20 cellular contexts compared by ENCODE assay signal in genomic region chr20:35626386-35627001, GRCh38. TPM values are rescaled to one million over a fixed set of nuclear protein-coding genes. Genes with fewer than 3 reads are reported as not detected.
DNase-seq lines count a peak whose midpoint lies in the region; ATAC-seq, FAIRE-seq and TF ChIP-seq lines count a peak whose summit lies in the region.
"Had no signal": no experiment of that assay in that cellular context is flagged by ENCODE, and none has a peak within 500 bp of the region (broad histone marks: within the 10 kb centered on the region; RNA-seq: fewer than 3 reads in every experiment).

No MANE protein-coding gene starts in this region.

- CTCF ChIA-PET in HEK293 (lab: Yijun Ruan, JAX) (interaction anchor here (0.8 kb wide), 1 partner anchor 116 kb away, joined by 3 read pairs; no protein-coding TSS in a partner anchor), GM12878 (lab: Yijun Ruan, JAX) (no interaction called here)

- POLR2A ChIA-PET in HEK293 (lab: Yijun Ruan, JAX) = interaction anchor here (0.7 kb wide), 1 partner anchor 60 kb away, joined by 6 read pairs; no protein-coding TSS in a partner anchor
- POLR2A ChIA-PET in GM12878 (lab: Charles Lee) = no interaction called here

- in situ Hi-C loops in GM12878 (cut with MboI) = no loop called here

- peaks cover 2% of the 10 kb centered on the region for H3K27me3 Mint-ChIP-seq in GM23338 (ENCODE audit: insufficient read depth, low read depth, poor library complexity)

- H3K36me3 ChIP-seq in GM23338 (ENCODE audit: insufficient read depth) (peaks cover 33% of the 10 kb centered on the region), HEK293 (ENCODE audit: control insufficient read depth in 2 of 2, insufficient read depth in 1 of 2, low read length in 2 of 2) (peaks cover 24 to 64% of the 10 kb centered on the region in 2 experiments), GM12878 (ENCODE audit: control insufficient read depth in 2 of 2, insufficient read depth in 2 of 2, low read length in 1 of 2) (peaks cover 14 to 29% of the 10 kb centered on the region in 2 experiments)

- TF ChIP-seq CTCF in GM23338 (conservative IDR thresholded peaks at IDR 0.05; ENCODE audit: low read depth in 2 of 2) (no peak), HEK293 (tag by site-specific recombination; IDR thresholded peaks at IDR 0.05) (no peak), GM12878 (IDR thresholded peaks at IDR 0.05 in 2 of 3, conservative IDR thresholded peaks at IDR 0.05 in 1 of 3; ENCODE audit: control insufficient read depth in 2 of 3, extremely low read depth in 1 of 3, insufficient read depth in 1 of 3, low read depth in 3 of 3, low read length in 3 of 3) (no peak)

- H3F3A ChIP-seq in GM23338 (replicated peaks; ENCODE audit: low read depth) = peaks cover 8% of the 10 kb centered on the region; the same call in 1 of the 2 replicates

- TF ChIP-seq EP300 in GM12878 (IDR thresholded peaks at IDR 0.05; ENCODE audit: borderline replicate concordance in 1 of 2, control insufficient read depth in 1 of 2, low read depth in 2 of 2, low read length in 2 of 2) = no peak

- peaks cover 52% of the 10 kb centered on the region for H3K36me3 Mint-ChIP-seq in GM23338 (ENCODE audit: low read depth)

- H3K4me1 ChIP-seq in GM23338 (ENCODE audit: insufficient read depth) (no peaks in the 10 kb centered on the region), HEK293 (ENCODE audit: control insufficient read depth, insufficient read depth, low read length) (no peaks in the 10 kb centered on the region), GM12878 (ENCODE audit: control insufficient read depth, insufficient read depth, low read length) (no peaks in the 10 kb centered on the region)
- H3K4me1 ChIP-seq: right atrium auricular region, tibial artery had no signal

- FAIRE-seq in GM12878 (lab: Jason Lieb, UNC) = no peak
- FAIRE-seq: astrocyte had no signal

- no peaks in the 10 kb centered on the region for H3K9me3 ChIP-seq in HEK293 (ENCODE audit: control insufficient read depth, insufficient read depth, low read depth, low read length)
- H3K9me3 ChIP-seq in GM12878 (replicated peaks; ENCODE audit: control insufficient read depth, insufficient read depth, low read length) = no peaks in the 10 kb centered on the region
- H3K9me3 ChIP-seq: right atrium auricular region, tibial artery had no signal

- SMC1A ChIA-PET in GM12878 (lab: Charles Lee; ENCODE audit: uncharacterized antibody, unreplicated experiment) = no interaction called here

- H3K27ac ChIP-seq in GM23338 (ENCODE audit: low read depth) (no peak overlapping the region), HEK293 (ENCODE audit: extremely low read depth, low read depth, low read length) (no peak overlapping the region), GM12878 (ENCODE audit: control insufficient read depth, insufficient read depth) (no peak overlapping the region)
- H3K27ac ChIP-seq: GM23248, right atrium auricular region, tibial artery had no signal

- 0 out of 2 replicates have a peak overlapping the region, but pooled peaks have one; percentile 56 for H3K27ac Mint-ChIP-seq in GM23338

- no peak overlapping the region for H3K4me2 ChIP-seq in GM23338
- no peak overlapping the region for H3K4me2 ChIP-seq in GM12878 (ENCODE audit: control insufficient read depth, insufficient read depth)

- WGBS in GM12878 (ENCODE audit: insufficient coverage, insufficient replicate concordance, low lambda C conversion rate, missing lambda C conversion rate) = 98% methylated on average over 11 of the region's 13 CpGs

- H2AFZ ChIP-seq in GM23338 (no peak overlapping the region), GM12878 (ENCODE audit: control insufficient read depth, low read depth, low read length) (no peak overlapping the region)
- H2AFZ ChIP-seq: GM23248 had no signal

- intact Hi-C loops in GM12878 (cut with micrococcal nuclease; ENCODE audit: unreplicated experiment) = no loop called here

- TF ChIP-seq POLR2A in GM12878 (IDR thresholded peaks at IDR 0.05; ENCODE audit: low read depth, low read length) = no peak

- no peak overlapping the region for H3K4me3 Mint-ChIP-seq in GM23338
- H3K4me3 Mint-ChIP-seq: immature natural killer cell had no signal

- H3K79me2 ChIP-seq in GM23338 (replicated peaks; ENCODE audit: insufficient read depth) (no peaks in the 10 kb centered on the region), GM12878 (ENCODE audit: control insufficient read depth, insufficient read depth, low read length) (no peaks in the 10 kb centered on the region)

- H3K27me3 ChIP-seq in GM23338 (ENCODE audit: insufficient read depth) (no peaks in the 10 kb centered on the region), GM12878 (replicated peaks in 1 of 2; ENCODE audit: control insufficient read depth in 2 of 2, insufficient read depth in 2 of 2, low read length in 1 of 2) (no peaks in the 10 kb centered on the region)
- H3K27me3 ChIP-seq: right atrium auricular region, tibial artery had no signal

- no peak overlapping the region for H3K9ac ChIP-seq in GM12878 (ENCODE audit: control insufficient read depth, insufficient read depth, low read length)
- H3K9ac ChIP-seq: GM23248 had no signal

- H3K9me2 ChIP-seq in GM23338 (ENCODE audit: insufficient read depth) = no peaks in the 10 kb centered on the region

- ATAC-seq in GM23338 (no peak), GM12878 (no peak), left lobe of liver (no peak)
- ATAC-seq: SK-N-SH treated with all-trans-retinoic acid at 6 μM for 48 hours had no signal

- no peaks in the 10 kb centered on the region for H3K9me3 Mint-ChIP-seq in GM23338
- H3K9me3 Mint-ChIP-seq: immature natural killer cell had no signal

- H3K4me3 ChIP-seq in GM23338 = no peak overlapping the region
- no peak overlapping the region for H3K4me3 ChIP-seq in HEK293 (ENCODE audit: low read depth, low read length)
- no peak overlapping the region for H3K4me3 ChIP-seq in GM12878
- H3K4me3 ChIP-seq: GM23248, right atrium auricular region, tibial artery had no signal

- H3K4me1 Mint-ChIP-seq in GM23338 = no peaks in the 10 kb centered on the region
- H3K4me1 Mint-ChIP-seq: immature natural killer cell had no signal

- TSS peak; percentile 65 for BruUV-seq in GM12878 (replicated peaks; lab: Mats Ljungman, UMichigan)

- TF ChIP-seq RAD21 in GM12878 (IDR thresholded peaks at IDR 0.05; ENCODE audit: insufficient read depth, low read depth, low read length) = no peak

- DNase-seq in GM23338 (ENCODE audit: low spot score) (no peak), GM12878 (ENCODE audit: low read depth, low spot score) (no peak), left lobe of liver (ENCODE audit: low spot score) (peak; percentile 34), epidermal melanocyte (ENCODE audit: insufficient read length, low spot score) (no peak), GDM1 (lab: John Stamatoyannopoulos, UW) (no peak), NCI-H1417 (lab: John Stamatoyannopoulos, UW) (no peak)
- DNase-seq: activated CD4-positive, CD25-positive, alpha-beta regulatory T cell treated with anti-CD3 and anti-CD28 coated beads, Interleukin-2, amount 50 U/mL, for 72 hours; AML-193; GM23248; immature natural killer cell; Karpas-422; NCI-H1092 treated with DMSO at 0.1 percent for 48 hours; NCI-H748 treated with DMSO at 0.1 percent for 48 hours; nucleus accumbens; T1000; tibial artery had no signal

- RAD21 ChIA-PET in GM12878 (lab: Charles Lee; ENCODE audit: unreplicated experiment) = no interaction called here

- H4K20me1 ChIP-seq in GM23338 (replicated peaks; ENCODE audit: insufficient read depth) (no peaks in the 10 kb centered on the region; the same call in 1 of the 2 replicates), GM12878 (ENCODE audit: control insufficient read depth, insufficient read depth) (no peaks in the 10 kb centered on the region)

RNA-seq across cellular contexts. Expression of gene SPAG4, which starts 10.9 kb away (rescaled TPM):
- total RNA-seq in GM23338 (2014; rRNA removed; shearing (Covaris generic)) = 0.39 and 2.7 TPM in 2 replicates
- polyA plus RNA-seq in GM23338 (2016; fragmentation: Nextera tagmentation; extraction: Ambion mirVana) = 2.9 and 3.8 TPM in 2 replicates
- 7.6 and 10.3 TPM in 2 replicates for total RNA-seq in GM12878 (2013; cell fraction: nucleolus; rRNA removed)
- 3.1 and 3.5 TPM in 2 replicates for total RNA-seq in GM12878 (2014; rRNA removed)
- total RNA-seq in GM12878 (2014; rRNA removed; fragmentation: Illumina TruSeq; extraction: Trizol) = 2.0 and 2.1 TPM in 2 replicates
- total RNA-seq in GM12878 (2021) = 4.1 and 5.5 TPM in 2 replicates
- polyA plus RNA-seq in GM12878 (2011; ENCODE audit: low read depth) = 5.1 TPM
- polyA plus RNA-seq in GM12878 (2011; rRNA removed) = 7.4 and 12.5 TPM in 2 replicates
- 22.9 and 24.4 TPM in 2 replicates for polyA plus RNA-seq in GM12878 (2011; cell fraction: cytosol; rRNA removed)
- polyA plus RNA-seq in GM12878 (2011; cell fraction: nucleus; rRNA removed) = 36.0 and 72.8 TPM in 2 replicates
- 18.6 and 21.8 TPM in 2 replicates for polyA plus RNA-seq in GM12878 (2012)
- 0.27 and 0.90 TPM in 2 replicates for polyA plus RNA-seq in GM12878 (2014; fragmentation: Illumina TruSeq; extraction: Trizol)
- polyA plus RNA-seq in GM12878 (2014; fragmentation: Nextera tagmentation; extraction: Ambion mirVana) = 1 to 10 TPM; 1.6 to 2.4 TPM
- 2.4 and 3.7 TPM in 2 replicates for polyA plus RNA-seq in GM12878 (2014; rRNA removed)
- polyA plus RNA-seq in GM12878 (2016; fragmentation: Nextera tagmentation; extraction: Ambion mirVana) = 1 to 10 TPM; 1.6 to 3.5 TPM
- polyA minus RNA-seq in GM12878 (2011; rRNA and poly(A)+ RNA removed) = 5.4 and 11.1 TPM in 2 replicates
- polyA minus RNA-seq in GM12878 (2011; cell fraction: cytosol; rRNA and poly(A)+ RNA removed) = 4.5 and 7.2 TPM in 2 replicates
- polyA minus RNA-seq in GM12878 (2011; cell fraction: nucleus; rRNA and poly(A)+ RNA removed) = 5.3 and 6.0 TPM in 2 replicates
- total RNA-seq in left lobe of liver = 4.7 TPM

RNA-seq across cellular contexts. Expression of gene CPNE1, which starts 38.2 kb away (rescaled TPM):
- 158 and 189 TPM in 2 replicates for total RNA-seq in GM23338 (2014; rRNA removed; shearing (Covaris generic))
- polyA plus RNA-seq in GM23338 (2016; fragmentation: Nextera tagmentation; extraction: Ambion mirVana) (196 and 221 TPM in 2 replicates), GM12878 (2011; rRNA removed) (90.0 and 125 TPM in 2 replicates), GM12878 (2014; fragmentation: Illumina TruSeq; extraction: Trizol) (96.9 and 136 TPM in 2 replicates), GM12878 (2014; fragmentation: Nextera tagmentation; extraction: Ambion mirVana) (100 to 1,000 TPM in 1 of 2 experiments, 10 to 100 TPM in 1; 85.7 to 127 TPM), GM12878 (2014; rRNA removed) (155 and 157 TPM in 2 replicates), GM12878 (2016; fragmentation: Nextera tagmentation; extraction: Ambion mirVana) (100 to 1,000 TPM; 165 to 184 TPM)
- 116 and 119 TPM in 2 replicates for total RNA-seq in GM12878 (2013; cell fraction: nucleolus; rRNA removed)
- total RNA-seq in GM12878 (2014; rRNA removed) (185 and 191 TPM in 2 replicates), GM12878 (2014; rRNA removed; fragmentation: Illumina TruSeq; extraction: Trizol) (75.7 and 84.9 TPM in 2 replicates), GM12878 (2021) (209 and 214 TPM in 2 replicates), left lobe of liver (42.3 TPM)
- polyA plus RNA-seq in GM12878 (2011; ENCODE audit: low read depth) = 241 TPM
- polyA plus RNA-seq in GM12878 (2011; cell fraction: cytosol; rRNA removed) = 216 and 299 TPM in 2 replicates
- polyA plus RNA-seq in GM12878 (2011; cell fraction: nucleus; rRNA removed) = 406 and 469 TPM in 2 replicates
- polyA plus RNA-seq in GM12878 (2012) = 202 and 220 TPM in 2 replicates
- 126 TPM in 2 replicates for polyA minus RNA-seq in GM12878 (2011; rRNA and poly(A)+ RNA removed)
- polyA minus RNA-seq in GM12878 (2011; cell fraction: cytosol; rRNA and poly(A)+ RNA removed) = 71.8 and 78.3 TPM in 2 replicates
- 91.3 and 138 TPM in 2 replicates for polyA minus RNA-seq in GM12878 (2011; cell fraction: nucleus; rRNA and poly(A)+ RNA removed)

RNA-seq across cellular contexts. Expression of gene RBM12, which starts 38.2 kb away (rescaled TPM):
- 81.3 and 82.2 TPM in 2 replicates for total RNA-seq in GM23338 (2014; rRNA removed; shearing (Covaris generic))
- polyA plus RNA-seq in GM23338 (2016; fragmentation: Nextera tagmentation; extraction: Ambion mirVana) (21.0 and 22.3 TPM in 2 replicates), GM12878 (2011; rRNA removed) (142 and 153 TPM in 2 replicates), GM12878 (2014; fragmentation: Illumina TruSeq; extraction: Trizol) (136 and 144 TPM in 2 replicates), GM12878 (2014; fragmentation: Nextera tagmentation; extraction: Ambion mirVana) (10 to 100 TPM in 1 of 2 experiments, 1 to 10 TPM in 1; 4.7 to 11.4 TPM), GM12878 (2014; rRNA removed) (61.5 and 70.9 TPM in 2 replicates), GM12878 (2016; fragmentation: Nextera tagmentation; extraction: Ambion mirVana) (10 to 100 TPM; 46.6 to 48.6 TPM)
- total RNA-seq in GM12878 (2013; cell fraction: nucleolus; rRNA removed) = 119 and 124 TPM in 2 replicates
- total RNA-seq in GM12878 (2014; rRNA removed) (42.4 and 51.4 TPM in 2 replicates), GM12878 (2014; rRNA removed; fragmentation: Illumina TruSeq; extraction: Trizol) (61.5 and 68.4 TPM in 2 replicates), GM12878 (2021) (119 and 126 TPM in 2 replicates), left lobe of liver (19.3 TPM)
- 24.1 TPM for polyA plus RNA-seq in GM12878 (2011; ENCODE audit: low read depth)
- polyA plus RNA-seq in GM12878 (2011; cell fraction: cytosol; rRNA removed) = 123 and 124 TPM in 2 replicates
- 91.3 and 119 TPM in 2 replicates for polyA plus RNA-seq in GM12878 (2011; cell fraction: nucleus; rRNA removed)
- 34.4 and 39.2 TPM in 2 replicates for polyA plus RNA-seq in GM12878 (2012)
- 217 and 230 TPM in 2 replicates for polyA minus RNA-seq in GM12878 (2011; rRNA and poly(A)+ RNA removed)
- polyA minus RNA-seq in GM12878 (2011; cell fraction: cytosol; rRNA and poly(A)+ RNA removed) = 22.3 and 47.3 TPM in 2 replicates
- polyA minus RNA-seq in GM12878 (2011; cell fraction: nucleus; rRNA and poly(A)+ RNA removed) = 25.1 and 56.5 TPM in 2 replicates
